Comparison of ENCODE assay signal across 7 cellular contexts in genomic region chrX:102650903-102651241, GRCh38.
DNase-seq lines count a peak whose midpoint lies in the region; ATAC-seq lines count a peak whose summit lies in the region.

No MANE protein-coding gene starts in this region.

- H3K9me3 ChIP-seq in adipocyte (ENCODE audit: control insufficient read depth, low read length): no peaks in the 10 kb centered on the region
- peaks cover 5% of the 10 kb centered on the region for H3K9me3 ChIP-seq in iPS-18c (ENCODE audit: control insufficient read depth, insufficient read depth, low read length)

- ATAC-seq in HG02642 (IDR thresholded peaks at IDR 0.05; ENCODE audit: poor library complexity, unreplicated experiment): peak; percentile 29
- peak; percentile 35 for ATAC-seq in stimulated activated naive CD8-positive, alpha-beta T cell treated with anti-CD3 and anti-CD28 coated beads, Interleukin-15, amount 100 ng/mL, for 72 hours
- no peak for ATAC-seq in GM21723 (IDR thresholded peaks at IDR 0.05; ENCODE audit: unreplicated experiment)

- no peak overlapping the region for H3K27ac Mint-ChIP-seq in stimulated activated naive CD8-positive, alpha-beta T cell treated with anti-CD3 and anti-CD28 coated beads, Interleukin-15, amount 100 ng/mL, for 72 hours

- peaks cover 15% of the 10 kb centered on the region for H3K4me1 Mint-ChIP-seq in stimulated activated naive CD8-positive, alpha-beta T cell treated with anti-CD3 and anti-CD28 coated beads, Interleukin-15, amount 100 ng/mL, for 72 hours

- H3K4me1 ChIP-seq in adipocyte (ENCODE audit: control insufficient read depth, insufficient read depth, low read length): no peaks in the 10 kb centered on the region

- H3K9ac ChIP-seq in adipocyte (ENCODE audit: low read length): peak overlapping the region; percentile 73

- no peak for DNase-seq in adipocyte (ENCODE audit: low read depth)
- no peak for DNase-seq in stimulated activated naive CD8-positive, alpha-beta T cell treated with anti-CD3 and anti-CD28 coated beads, Interleukin-15, amount 100 ng/mL, for 72 hours
- no peak for DNase-seq in NK-92 treated with Interleukin-12 subunit alpha and Interleukin-12 subunit beta, amount 100 ng/mL, for 24 hours (lab: John Stamatoyannopoulos, UW)
- DNase-seq in effector CD8-positive, alpha-beta T cell (lab: John Stamatoyannopoulos, UW): no peak

- no peaks in the 10 kb centered on the region for H3K27me3 ChIP-seq in adipocyte (replicated peaks; ENCODE audit: control insufficient read depth, insufficient read depth, low read length)

- H3K9me3 Mint-ChIP-seq in stimulated activated naive CD8-positive, alpha-beta T cell treated with anti-CD3 and anti-CD28 coated beads, Interleukin-15, amount 100 ng/mL, for 72 hours: peaks cover 0 to 8% of the 10 kb centered on the region in 2 donors

- no peaks in the 10 kb centered on the region for H3K27me3 Mint-ChIP-seq in stimulated activated naive CD8-positive, alpha-beta T cell treated with anti-CD3 and anti-CD28 coated beads, Interleukin-15, amount 100 ng/mL, for 72 hours

- H3K4me3 Mint-ChIP-seq in stimulated activated naive CD8-positive, alpha-beta T cell treated with anti-CD3 and anti-CD28 coated beads, Interleukin-15, amount 100 ng/mL, for 72 hours: peak overlapping the region; percentile 94 to 99

- peak overlapping the region; percentile 78 for H3K4me3 ChIP-seq in adipocyte (ENCODE audit: low read length)
- H3K4me3 ChIP-seq in iPS-18c (ENCODE audit: insufficient read depth, low read depth, low read length): peak overlapping the region; percentile 57; the same call in 1 of the 2 replicates

- H3K36me3 ChIP-seq in adipocyte (ENCODE audit: control insufficient read depth, insufficient read depth, low read length, severe bottlenecking): no peaks in the 10 kb centered on the region
